In genomic region chr20:4812641-4813075, GRCh38 we compare ENCODE assay signal across 8 cellular contexts. TPM values are rescaled to one million over a fixed set of nuclear protein-coding genes. Genes with fewer than 3 reads are reported as not detected.
DNase-seq lines count a peak whose midpoint lies in the region; ATAC-seq and TF ChIP-seq lines count a peak whose summit lies in the region.

No MANE protein-coding gene starts in this region.

- no peaks in the 10 kb centered on the region for H3K9me3 ChIP-seq in OCI-LY7 (ENCODE audit: low read length)

- H4K20me1 ChIP-seq in OCI-LY7 (ENCODE audit: insufficient read depth, low read length), result peaks cover 4% of the 10 kb centered on the region; the same call in 1 of the 2 replicates

- peak overlapping the region; percentile 97 for H3K4me2 ChIP-seq in OCI-LY7 (ENCODE audit: low read length)

- H3K27ac ChIP-seq in OCI-LY7 (ENCODE audit: low read depth, low read length, poor library complexity, severe bottlenecking), result peak overlapping the region; percentile 95
- H3K27ac ChIP-seq in substantia nigra (ENCODE audit: low read depth, low read length, poor library complexity, severe bottlenecking), result peak overlapping the region; percentile 82

- TF ChIP-seq CTCF in OCI-LY7 (conservative IDR thresholded peaks at IDR 0.05; ENCODE audit: low read length) (no peak), endothelial cell (IDR thresholded peaks at IDR 0.05; ENCODE audit: unreplicated experiment) (no peak)

- H3K27me3 Mint-ChIP-seq in activated CD8-positive, alpha-beta memory T cell treated with anti-CD3 and anti-CD28 coated beads, Interleukin-2, amount 10 ng/mL, durations not matched to agents 7 days and 5 days, result no peaks in the 10 kb centered on the region
- H3K27me3 Mint-ChIP-seq in endothelial cell (ENCODE audit: unreplicated experiment), result peaks cover 13% of the 10 kb centered on the region

- POLR2A ChIA-PET in OCI-LY7 (lab: Charles Lee), result interaction anchor here (0.9 to 1.7 kb wide), 3 partner anchors 17 to 143 kb away, joined by 3 to 6 read pairs (median 5); no protein-coding TSS in a partner anchor

- no peaks in the 10 kb centered on the region for H3K9me2 ChIP-seq in OCI-LY7 (ENCODE audit: insufficient read depth, low read length)

- no peaks in the 10 kb centered on the region for H3K9me3 Mint-ChIP-seq in activated CD8-positive, alpha-beta memory T cell treated with anti-CD3 and anti-CD28 coated beads, Interleukin-2, amount 10 ng/mL, durations not matched to agents 7 days and 5 days (ENCODE audit: low read depth)
- no peaks in the 10 kb centered on the region for H3K9me3 Mint-ChIP-seq in endothelial cell (ENCODE audit: unreplicated experiment)

- ATAC-seq in activated CD8-positive, alpha-beta memory T cell treated with anti-CD3 and anti-CD28 coated beads, Interleukin-2, amount 10 ng/mL, durations not matched to agents 7 days and 5 days, result no peak
- ATAC-seq in HG02870 (IDR thresholded peaks at IDR 0.05; ENCODE audit: unreplicated experiment), result no peak

- H3K36me3 ChIP-seq in OCI-LY7 (ENCODE audit: insufficient read depth, low read length), result peaks cover 50% of the 10 kb centered on the region

- intact Hi-C loops in OCI-LY7 (cut with micrococcal nuclease; ENCODE audit: unreplicated experiment), result loop anchor here (5.0 kb wide), 3 partner anchors 145 to 305 kb away; partner anchors contain the start of gene PCNA

- peaks cover 31% of the 10 kb centered on the region for H3K36me3 Mint-ChIP-seq in activated CD8-positive, alpha-beta memory T cell treated with anti-CD3 and anti-CD28 coated beads, Interleukin-2, amount 10 ng/mL, durations not matched to agents 7 days and 5 days
- H3K36me3 Mint-ChIP-seq in endothelial cell (ENCODE audit: low read depth, unreplicated experiment), result peaks cover 64% of the 10 kb centered on the region

- peak overlapping the region; percentile 89 for H3K4me3 Mint-ChIP-seq in activated CD8-positive, alpha-beta memory T cell treated with anti-CD3 and anti-CD28 coated beads, Interleukin-2, amount 10 ng/mL, durations not matched to agents 7 days and 5 days
- peak overlapping the region; percentile 67 for H3K4me3 Mint-ChIP-seq in endothelial cell (ENCODE audit: unreplicated experiment)

- no TSS peak for BruUV-seq in OCI-LY7 (replicated peaks; lab: Mats Ljungman, UMichigan)

- CTCF ChIA-PET in activated CD8-positive, alpha-beta memory T cell treated with anti-CD3 and anti-CD28 coated beads, Interleukin-2, amount 10 ng/mL, durations not matched to agents 7 days and 5 days (lab: Charles Lee), result interaction anchor here (1.0 to 1.5 kb wide), 2 partner anchors 15 to 18 kb away, joined by 3 to 4 read pairs; no protein-coding TSS in a partner anchor
- CTCF ChIA-PET in OCI-LY7 (lab: Charles Lee; ENCODE audit: unreplicated experiment), result no interaction called here

- H3K79me2 ChIP-seq in OCI-LY7 (ENCODE audit: insufficient read depth, low read depth, low read length), result peaks cover 51% of the 10 kb centered on the region; the same call in 1 of the 2 replicates

- H2AFZ ChIP-seq in OCI-LY7 (ENCODE audit: low read length), result peak overlapping the region; percentile 16; the same call in 1 of the 2 replicates

- H3K4me1 Mint-ChIP-seq in activated CD8-positive, alpha-beta memory T cell treated with anti-CD3 and anti-CD28 coated beads, Interleukin-2, amount 10 ng/mL, durations not matched to agents 7 days and 5 days, result peaks cover 77% of the 10 kb centered on the region
- peaks cover 84% of the 10 kb centered on the region for H3K4me1 Mint-ChIP-seq in endothelial cell (ENCODE audit: unreplicated experiment)

- peak; percentile 48 for DNase-seq in activated CD8-positive, alpha-beta memory T cell treated with anti-CD3 and anti-CD28 coated beads, Interleukin-2, amount 10 ng/mL, durations not matched to agents 7 days and 5 days
- DNase-seq in activated CD8-positive, alpha-beta memory T cell treated with anti-CD3 and anti-CD28 coated beads, Interleukin-2, amount 50 U/mL, for 4 hours, result no peak
- DNase-seq in OCI-LY7 (ENCODE audit: low spot score) (peak; percentile 74), endothelial cell (ENCODE audit: low spot score) (no peak), substantia nigra (lab: John Stamatoyannopoulos, UW) (peak in 14 of 49 donors; percentile 18 to 53 (median 28)), hepatic stellate cell (ENCODE audit: low spot score) (no peak), DMS79 treated with DMSO at 0.1 percent for 48 hours (lab: John Stamatoyannopoulos, UW) (no peak)

- peak overlapping the region; percentile 75 for H3K4me3 ChIP-seq in OCI-LY7 (ENCODE audit: low read depth, low read length, poor library complexity, severe bottlenecking)

- peak overlapping the region; percentile 99 for H3K27ac Mint-ChIP-seq in activated CD8-positive, alpha-beta memory T cell treated with anti-CD3 and anti-CD28 coated beads, Interleukin-2, amount 10 ng/mL, durations not matched to agents 7 days and 5 days
- peak overlapping the region; percentile 100 for H3K27ac Mint-ChIP-seq in endothelial cell (ENCODE audit: unreplicated experiment)

- peaks cover 76% of the 10 kb centered on the region for H3K4me1 ChIP-seq in OCI-LY7 (ENCODE audit: insufficient read depth, low read length, poor library complexity, severe bottlenecking)

RNA-seq across cellular contexts. Expression of gene RASSF2, which starts 10.8 kb away (rescaled TPM):
- total RNA-seq in activated CD8-positive, alpha-beta memory T cell treated with anti-CD3 and anti-CD28 coated beads, Interleukin-2, amount 10 ng/mL, durations not matched to agents 7 days and 5 days, result 10 to 100 TPM; 43.2 to 46.7 TPM
- 30.0 and 30.5 TPM in 2 replicates for total RNA-seq in OCI-LY7 (2014; rRNA removed; shearing (Covaris generic))
- total RNA-seq in OCI-LY7 (2022) (36.5 and 37.9 TPM in 2 replicates), endothelial cell (ENCODE audit: unreplicated experiment) (229 TPM)

Comparison
In these comparisons a context has a peak if more than half of its experiments do, and no peak if none do; other contexts are left out.
1. DNase-seq: peak in activated CD8-positive, alpha-beta memory T cell treated with anti-CD3 and anti-CD28 coated beads, Interleukin-2, amount 10 ng/mL, durations not matched to agents 7 days and 5 days (single experiment) and OCI-LY7 (single experiment); none in activated CD8-positive, alpha-beta memory T cell treated with anti-CD3 and anti-CD28 coated beads, Interleukin-2, amount 50 U/mL, for 4 hours (single experiment), endothelial cell (single experiment), hepatic stellate cell (single experiment) and DMS79 treated with DMSO at 0.1 percent for 48 hours (single experiment).